1 cellular context compared by ENCODE assay signal in genomic region chr21:15291621-15292266, GRCh38.
TF ChIP-seq lines count a peak whose summit lies in the region.

No MANE protein-coding gene starts in this region.

TF ChIP-seq in SK-N-SH treated with all-trans-retinoic acid at 6 μM for 48 hours, 23 proteins besides CTCF, POLR2A, EP300 and RAD21:
- no peak for TF ChIP-seq SNAI2 (CRISPR knock-in tag; IDR thresholded peaks at IDR 0.05)
- TF ChIP-seq BACH2 (CRISPR knock-in tag; IDR thresholded peaks at IDR 0.05; ENCODE audit: borderline replicate concordance): no peak
- TF ChIP-seq ZNF70 (CRISPR knock-in tag; IDR thresholded peaks at IDR 0.05): no peak
- TF ChIP-seq ZFP30 (CRISPR knock-in tag; IDR thresholded peaks at IDR 0.05): no peak
- no peak for TF ChIP-seq TCF4 (CRISPR knock-in tag; IDR thresholded peaks at IDR 0.05; ENCODE audit: borderline replicate concordance)
- no peak for TF ChIP-seq OSR1 (CRISPR knock-in tag; IDR thresholded peaks at IDR 0.05)
- no peak for TF ChIP-seq RARB (CRISPR knock-in tag; IDR thresholded peaks at IDR 0.05)
- TF ChIP-seq ZNF565 (CRISPR knock-in tag; conservative IDR thresholded peaks at IDR 0.05; ENCODE audit: low read depth): no peak
- TF ChIP-seq ESRRG (CRISPR knock-in tag; IDR thresholded peaks at IDR 0.05): no peak
- no peak for TF ChIP-seq ARNTL (CRISPR knock-in tag; IDR thresholded peaks at IDR 0.05; ENCODE audit: borderline replicate concordance, low read depth)
- no peak for TF ChIP-seq PATZ1 (CRISPR knock-in tag; IDR thresholded peaks at IDR 0.05; ENCODE audit: borderline replicate concordance)
- no peak for TF ChIP-seq PPARA (CRISPR knock-in tag; IDR thresholded peaks at IDR 0.05; ENCODE audit: borderline replicate concordance)
- no peak for TF ChIP-seq ISL1 (CRISPR knock-in tag; IDR thresholded peaks at IDR 0.05)
- no peak for TF ChIP-seq ZFP3 (CRISPR knock-in tag; IDR thresholded peaks at IDR 0.05)
- TF ChIP-seq ZC3H10 (CRISPR knock-in tag; IDR thresholded peaks at IDR 0.05): no peak
- TF ChIP-seq CREB5 (CRISPR knock-in tag; IDR thresholded peaks at IDR 0.05; ENCODE audit: low read depth): no peak
- TF ChIP-seq POU6F1 (CRISPR knock-in tag; IDR thresholded peaks at IDR 0.05; ENCODE audit: borderline replicate concordance, low read depth): no peak
- no peak for TF ChIP-seq ZNF8 (CRISPR knock-in tag; IDR thresholded peaks at IDR 0.05)
